Comparison of ENCODE assay signal across 23 cellular contexts in the genomic region with DNA sequence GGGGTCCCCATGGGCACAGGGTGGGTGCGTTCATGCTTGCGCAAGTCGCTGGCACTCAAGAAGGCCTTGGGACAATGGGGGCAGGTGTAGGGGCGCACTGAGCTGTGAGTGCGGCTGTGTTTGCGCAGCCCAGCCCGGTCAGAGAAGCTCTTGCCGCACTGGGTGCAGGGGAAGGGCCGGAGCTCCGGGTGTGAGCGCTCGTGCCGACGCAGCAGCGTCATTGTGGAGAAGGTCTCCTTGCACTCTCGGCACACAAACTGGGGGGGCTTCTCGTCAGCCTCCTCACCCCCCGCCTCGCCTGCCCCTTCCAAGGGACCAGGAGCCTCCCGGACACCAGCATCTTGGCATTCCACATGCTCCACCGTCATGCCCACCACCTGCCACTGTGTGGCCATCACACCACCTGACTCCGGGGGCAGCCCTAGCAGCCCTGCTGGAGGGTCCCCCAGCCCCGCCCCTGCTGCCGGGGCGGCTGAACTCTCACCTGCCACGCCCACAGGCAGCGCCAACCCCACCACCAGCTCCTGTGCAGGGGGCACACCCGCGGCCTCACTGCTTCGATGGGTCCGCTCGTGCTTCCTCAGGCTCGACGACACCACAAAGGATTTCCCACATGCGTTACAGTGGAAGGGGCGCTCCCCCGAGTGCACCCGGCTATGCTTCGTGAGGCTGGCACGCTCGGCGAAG.
"Had no signal": no experiment of that assay in that cellular context is flagged by ENCODE, and none has a peak within 500 bp of the region (broad histone marks: within the 10 kb centered on the region; RNA-seq: fewer than 3 reads in every experiment).

No MANE protein-coding gene starts in this region.

- DNase-seq: activated CD4-positive, alpha-beta T cell treated with anti-CD3 and anti-CD28 coated beads, Interleukin-2, amount 50 U/mL, for 4 hours; activated gamma-delta T cell treated with Interleukin-2 at 50 U/mL for 16 hours; activated T-cell treated with anti-CD3 and anti-CD28 coated beads for 4 hours; adrenal gland; effector CD4-positive, alpha-beta T cell; heart right ventricle; immature natural killer cell; kidney glomerular epithelial cell; left ventricle myocardium inferior; naive B cell; ovary; psoas muscle; stimulated activated naive CD8-positive, alpha-beta T cell treated with anti-CD3 and anti-CD28 coated beads, Interleukin-15, Interleukin-2, amounts not matched to agents 100 U/mL and 50 U/mL, for 24 hours; substantia nigra had no signal

- H3K4me1 ChIP-seq: breast epithelium had no signal

- H3K4me3 Mint-ChIP-seq: activated T-helper 1 cell treated with anti-CD3 and anti-CD28 coated beads, Interleukin-12 subunit alpha, Interleukin-12 subunit beta, Interleukin-2, Interleukin-4 antibody, amounts not matched to agents 30 ng/mL and 10 ng/mL and 1 ng/mL, durations not matched to agents 14 hours and 24 hours and 36 hours; naive B cell; T-helper 2 cell treated with Interferon-gamma antibody and Interleukin-4, amounts not matched to agents 5 μg/mL and 100 μg/mL, for 36 hours had no signal

- ATAC-seq: activated naive CD4-positive, alpha-beta T cell treated with anti-CD3 and anti-CD28 coated beads, Interleukin-2, amount 50 U/mL, for 72 hours; gastroesophageal sphincter; heart right ventricle; psoas muscle; right cardiac atrium; stimulated activated naive CD8-positive, alpha-beta T cell treated with anti-CD3 and anti-CD28 coated beads, Interleukin-15, Interleukin-2, amounts not matched to agents 100 U/mL and 50 U/mL, for 24 hours had no signal

- H3K9me3 Mint-ChIP-seq: activated naive CD4-positive, alpha-beta T cell treated with anti-CD3 and anti-CD28 coated beads, Interleukin-2, amount 50 U/mL, for 72 hours; activated T-helper 1 cell treated with anti-CD3 and anti-CD28 coated beads, Interleukin-12 subunit alpha, Interleukin-12 subunit beta, Interleukin-2, Interleukin-4 antibody, amounts not matched to agents 30 ng/mL and 10 ng/mL and 1 ng/mL, durations not matched to agents 14 hours and 24 hours and 36 hours; immature natural killer cell; T-helper 2 cell treated with Interferon-gamma antibody and Interleukin-4, amounts not matched to agents 5 μg/mL and 100 μg/mL, for 36 hours had no signal

- H3K4me3 ChIP-seq: adrenal gland, breast epithelium, esophagus muscularis mucosa, gastroesophageal sphincter, heart right ventricle, left ventricle myocardium inferior, ovary, psoas muscle, skin epidermis, tibial nerve had no signal

- H3K9me3 ChIP-seq: adrenal gland, breast epithelium, esophagus muscularis mucosa, gastroesophageal sphincter, heart right ventricle, left ventricle myocardium inferior, ovary, psoas muscle, tibial nerve had no signal

- H3K27ac Mint-ChIP-seq: activated T-helper 1 cell treated with anti-CD3 and anti-CD28 coated beads, Interleukin-12 subunit alpha, Interleukin-12 subunit beta, Interleukin-2, Interleukin-4 antibody, amounts not matched to agents 30 ng/mL and 10 ng/mL and 1 ng/mL, durations not matched to agents 14 hours and 24 hours and 36 hours; T-helper 2 cell treated with Interferon-gamma antibody and Interleukin-4, amounts not matched to agents 5 μg/mL and 100 μg/mL, for 36 hours had no signal

- H3K36me3 Mint-ChIP-seq: naive B cell had no signal

- H3K27me3 ChIP-seq: adrenal gland, breast epithelium, esophagus muscularis mucosa, gastroesophageal sphincter, heart right ventricle, ovary, tibial nerve had no signal

- H3K36me3 ChIP-seq: breast epithelium, ovary had no signal

- H3K27me3 Mint-ChIP-seq: naive B cell had no signal

- H3K27ac ChIP-seq: adrenal gland, breast epithelium, esophagus muscularis mucosa, gastroesophageal sphincter, heart right ventricle, left ventricle myocardium inferior, ovary, psoas muscle, tibial nerve had no signal
